In the genomic region with DNA sequence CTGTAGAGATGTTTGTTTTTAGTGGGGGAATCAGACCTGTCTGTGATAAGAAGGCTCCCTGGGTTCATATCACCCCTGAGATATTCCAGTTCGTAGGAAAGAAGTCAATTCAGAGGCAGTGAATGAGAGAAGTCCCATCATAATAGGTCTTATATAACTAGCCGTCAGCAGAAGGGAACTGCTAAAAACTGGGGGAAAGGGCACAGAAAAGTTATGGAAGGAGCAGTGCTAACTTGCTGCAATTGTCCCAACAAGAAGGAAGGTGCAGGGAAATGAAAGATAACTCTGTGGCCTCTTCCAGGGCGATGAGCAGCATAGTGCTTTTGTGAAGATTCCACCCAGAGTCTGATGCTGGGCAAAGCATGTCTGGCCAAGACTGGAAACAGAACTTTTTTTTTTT, we compare ENCODE assay signal across 23 cellular contexts. TPM values are rescaled to one million over a fixed set of nuclear protein-coding genes. Genes with fewer than 3 reads are reported as not detected.
A peak's percentile ranks its signal among the peaks of the same experiment; 100 is the strongest.
DNase-seq lines count a peak whose midpoint lies in the region; ATAC-seq and TF ChIP-seq lines count a peak whose summit lies in the region.
"Had no signal": no experiment of that assay in that cellular context is flagged by ENCODE, and none has a peak within 500 bp of the region (broad histone marks: within the 10 kb centered on the region; RNA-seq: fewer than 3 reads in every experiment).

No MANE protein-coding gene starts in this region.

- H3K9me3 ChIP-seq in CD8-positive, alpha-beta memory T cell (ENCODE audit: low read length): no peaks in the 10 kb centered on the region
- no peaks in the 10 kb centered on the region for H3K9me3 ChIP-seq in mucosa of descending colon
- no peaks in the 10 kb centered on the region for H3K9me3 ChIP-seq in esophagus muscularis mucosa
- H3K9me3 ChIP-seq: MG63 had no signal

- intact Hi-C loops in mucosa of descending colon (cut with DNase I, micrococcal nuclease) (no loop called here), sciatic nerve (cut with DNase I) (no loop called here), esophagus muscularis mucosa (cut with DNase I) (no loop called here)

- ATAC-seq in mucosa of descending colon (peak; percentile 26), sciatic nerve (peak; percentile 43)
- ATAC-seq: GM12878, GM23338 had no signal

- H3K27ac ChIP-seq in CD8-positive, alpha-beta memory T cell (ENCODE audit: low read depth, low read length): peak overlapping the region; percentile 20
- peak overlapping the region; percentile 59 for H3K27ac ChIP-seq in VCaP
- H3K27ac ChIP-seq in esophagus muscularis mucosa (replicated peaks in 1 of 4): no peak overlapping the region
- H3K27ac ChIP-seq: BLaER1, PC-9 had no signal

- H3K4me1 ChIP-seq in CD8-positive, alpha-beta memory T cell (ENCODE audit: insufficient read depth, low read length): no peaks in the 10 kb centered on the region
- H3K4me1 ChIP-seq in mucosa of descending colon (ENCODE audit: low read depth) (peaks cover 19% of the 10 kb centered on the region), esophagus muscularis mucosa (peaks cover 5 to 32% (median 14%) of the 10 kb centered on the region in 4 donors)
- H3K4me1 ChIP-seq: BLaER1 had no signal

- H3K9me3 Mint-ChIP-seq in CD8-positive, alpha-beta memory T cell: peaks cover 0 to 3% (median 0%) of the 10 kb centered on the region in 5 donors
- H3K9me3 Mint-ChIP-seq: GM23338, H9, HFFc6 had no signal

- no peak overlapping the region for H3K4me3 Mint-ChIP-seq in CD8-positive, alpha-beta memory T cell
- H3K4me3 Mint-ChIP-seq: CD4-positive, CD25-positive, alpha-beta regulatory T cell; GM23338; H9; HFFc6 had no signal

- no peak for DNase-seq in CD8-positive, alpha-beta memory T cell
- DNase-seq in mucosa of descending colon: no peak
- no peak for DNase-seq in sciatic nerve (ENCODE audit: low spot score)
- no peak for DNase-seq in nucleus accumbens (lab: John Stamatoyannopoulos, UW)
- DNase-seq in anterior cingulate cortex (lab: John Stamatoyannopoulos, UW): no peak
- no peak for DNase-seq in esophagus muscularis mucosa (ENCODE audit: extremely low spot score)
- DNase-seq: CD4-positive, CD25-positive, alpha-beta regulatory T cell; DMS79; EL; GDM1; H9; HFFc6; KBM-7; MG63; NCI-H2029; NCI-H446 treated with DMSO at 0.1 percent for 48 hours; NCI-H526 treated with DMSO at 0.1 percent for 48 hours; PC-9; SHP77 had no signal

- H3K27me3 Mint-ChIP-seq in CD8-positive, alpha-beta memory T cell: peaks cover 5 to 56% of the 10 kb centered on the region in 2 donors

- H3K27ac Mint-ChIP-seq in CD8-positive, alpha-beta memory T cell: no peak overlapping the region
- H3K27ac Mint-ChIP-seq: CD4-positive, CD25-positive, alpha-beta regulatory T cell; GM23338; H9; HFFc6 had no signal

- TF ChIP-seq CTCF in VCaP (conservative IDR thresholded peaks at IDR 0.05) (no peak), mucosa of descending colon (IDR thresholded peaks at IDR 0.05) (no peak), esophagus muscularis mucosa (IDR thresholded peaks at IDR 0.05) (no peak)

- CTCF ChIA-PET in CD8-positive, alpha-beta memory T cell (lab: Charles Lee): interaction anchor here (1.2 kb wide), 1 partner anchor 343 kb away, joined by 4 read pairs; no protein-coding TSS in a partner anchor

- no peak for TF ChIP-seq POLR2A in esophagus muscularis mucosa (IDR thresholded peaks at IDR 0.05; ENCODE audit: low read depth)

- H3K4me1 Mint-ChIP-seq in CD8-positive, alpha-beta memory T cell: peaks cover 6 to 8% (median 7%) of the 10 kb centered on the region in 3 donors

- H3K27me3 ChIP-seq in CD8-positive, alpha-beta memory T cell (ENCODE audit: insufficient read depth, low read length, poor library complexity, severe bottlenecking): no peaks in the 10 kb centered on the region
- no peaks in the 10 kb centered on the region for H3K27me3 ChIP-seq in esophagus muscularis mucosa
- H3K27me3 ChIP-seq: BLaER1, MG63 had no signal

- no peaks in the 10 kb centered on the region for H3K36me3 Mint-ChIP-seq in CD8-positive, alpha-beta memory T cell

- no peak for TF ChIP-seq EP300 in esophagus muscularis mucosa (IDR thresholded peaks at IDR 0.05)

- 61% methylated on average over 3 of the region's 3 CpGs for WGBS in esophagus muscularis mucosa

- no peak overlapping the region for H3K4me3 ChIP-seq in CD8-positive, alpha-beta memory T cell (ENCODE audit: low read length)
- no peak overlapping the region for H3K4me3 ChIP-seq in mucosa of descending colon
- H3K4me3 ChIP-seq in esophagus muscularis mucosa: no peak overlapping the region
- H3K4me3 ChIP-seq: BLaER1, GM12878, GM23338, MG63, PC-9 had no signal

- POLR2A ChIA-PET in CD8-positive, alpha-beta memory T cell (lab: Charles Lee): no interaction called here

- H3K36me3 ChIP-seq in CD8-positive, alpha-beta memory T cell (ENCODE audit: insufficient read depth, low read length): no peaks in the 10 kb centered on the region
- H3K36me3 ChIP-seq in mucosa of descending colon (ENCODE audit: low read depth) (no peaks in the 10 kb centered on the region), esophagus muscularis mucosa (no peaks in the 10 kb centered on the region)
- H3K36me3 ChIP-seq: BLaER1, MG63 had no signal

RNA-seq across cellular contexts. Expression of a gene that starts 9.0 kb away (rescaled TPM):
- not detected for total RNA-seq in CD8-positive, alpha-beta memory T cell
- polyA plus RNA-seq in CD8-positive, alpha-beta memory T cell: 0.08 TPM
- total RNA-seq in mucosa of descending colon (100 to 1,000 TPM; 141 to 645 (median 213) TPM), sciatic nerve (4.0 TPM), esophagus muscularis mucosa (10 to 100 TPM in 1 of 4 donors, 1 to 10 TPM in 3; 2.3 to 14.5 (median 6.0) TPM)
- total RNA-seq: CD4-positive, CD25-positive, alpha-beta regulatory T cell had no signal
- polyA plus RNA-seq: CD4-positive, CD25-positive, alpha-beta regulatory T cell had no signal

Comparison
In these comparisons a context has a peak if more than half of its experiments do, and no peak if none do; other contexts are left out.
1. H3K27ac ChIP-seq: peak in CD8-positive, alpha-beta memory T cell (single experiment) and VCaP (single experiment); none in esophagus muscularis mucosa (0 of 4).
2. RNA of a gene that starts 9.0 kb away (total RNA-seq): 141 to 645 TPM in mucosa of descending colon; 2.3 to 14.5 TPM in esophagus muscularis mucosa, 4.0 TPM in sciatic nerve (single experiment) and not detected in CD8-positive, alpha-beta memory T cell; every median in the first group is over 4 times any median in the second.